Comparison of ENCODE assay signal across 8 cellular contexts in genomic region chr3:16264708-16265454, GRCh38. TPM values are rescaled to one million over a fixed set of nuclear protein-coding genes. Genes with fewer than 3 reads are reported as not detected.
DNase-seq lines count a peak whose midpoint lies in the region; ATAC-seq, FAIRE-seq and TF ChIP-seq lines count a peak whose summit lies in the region.

Gene DPH3, minus strand, starts transcription at chr3:16264943. Its CDS starts 67 bp downstream, at chr3:16264876.
Gene OXNAD1, plus strand, starts transcription at chr3:16265212. Its CDS starts 5,741 bp downstream, at chr3:16270953.

- ATAC-seq in GM18520 (IDR thresholded peaks at IDR 0.05; ENCODE audit: unreplicated experiment): peak; percentile 98
- ATAC-seq in HG03064 (IDR thresholded peaks at IDR 0.05; ENCODE audit: low read depth, unreplicated experiment): peak; percentile 99
- peak; percentile 99 for ATAC-seq in body of pancreas

- DNase-seq in 8988T (peak; percentile 74), NCI-H2107 treated with DMSO at 0.1 percent for 48 hours (lab: John Stamatoyannopoulos, UW; ENCODE audit: unreplicated experiment) (peak; percentile 80), body of pancreas (peak; percentile 100), iPS DF 4.7 (ENCODE audit: extremely low read depth, low spot score) (peak; percentile 93), sigmoid colon (peak; percentile 100)

- H3K36me3 ChIP-seq in body of pancreas (replicated peaks in 1 of 2; ENCODE audit: insufficient read depth in 1 of 2, low read depth in 2 of 2) (peaks cover 0 to 5% of the 10 kb centered on the region in 2 donors), sigmoid colon (peaks cover 0 to 16% (median 3%) of the 10 kb centered on the region in 4 donors)

- TF ChIP-seq POLR2A in body of pancreas (IDR thresholded peaks at IDR 0.05) (peak; percentile 66 to 95 (median 90)), sigmoid colon (IDR thresholded peaks at IDR 0.05) (peak; percentile 59 to 60)

- intact Hi-C loops in body of pancreas (cut with DNase I) (no loop called here), sigmoid colon (cut with DNase I) (loop anchor here (10.0 kb wide), 1 partner anchor 660 kb away; the partner anchor contains the start of genes BTD and HACL1)

- TF ChIP-seq CTCF in body of pancreas (IDR thresholded peaks at IDR 0.05): peak in 4 of 7 experiments; percentile 21 to 57 (median 43)
- TF ChIP-seq CTCF in sigmoid colon (IDR thresholded peaks at IDR 0.05): peak in 3 of 4 experiments; percentile 21 to 44 (median 22)

- H3K9me3 ChIP-seq in body of pancreas (no peaks in the 10 kb centered on the region), sigmoid colon (no peaks in the 10 kb centered on the region)

- peaks cover 33% of the 10 kb centered on the region for H3K4me1 ChIP-seq in body of pancreas
- H3K4me1 ChIP-seq in sigmoid colon: peaks cover 0 to 50% (median 25%) of the 10 kb centered on the region in 4 donors

- H3K27me3 ChIP-seq in body of pancreas (no peaks in the 10 kb centered on the region), sigmoid colon (no peaks in the 10 kb centered on the region)

- TF ChIP-seq EP300 in sigmoid colon (IDR thresholded peaks at IDR 0.05): peak in 1 of 4 donors; percentile 85

- WGBS in body of pancreas, 2 donors: 0% methylated on average over 23 to 61 of the region's 61 CpGs
- 0% methylated on average over 61 of the region's 61 CpGs for WGBS in sigmoid colon, 2 donors

- H3K4me3 ChIP-seq in body of pancreas (peak within 1 kb of the TSS; percentile 71 to 77), sigmoid colon (peak within 1 kb of the TSS; percentile 60 to 85 (median 77))

- H3K27ac ChIP-seq in body of pancreas: peak within 1 kb of the TSS; percentile 87 to 98 (median 96)
- peak within 1 kb of the TSS; percentile 90 to 94 (median 92) for H3K27ac ChIP-seq in sigmoid colon

- peak; percentile 94 for FAIRE-seq in TTC549 (lab: Jason Lieb, UNC)

RNA-seq across cellular contexts. Expression of gene DPH3, which starts in this region (rescaled TPM):
- total RNA-seq in body of pancreas (1 to 10 TPM; 4.9 TPM), sigmoid colon (10 to 100 TPM; 23.7 to 28.8 (median 25.7) TPM)
- 10 to 100 TPM; 14.6 to 30.1 (median 23.4) TPM for polyA plus RNA-seq in sigmoid colon

RNA-seq across cellular contexts. Expression of gene OXNAD1, which starts in this region (rescaled TPM):
- 10 to 100 TPM; 13.5 to 18.8 TPM for total RNA-seq in body of pancreas
- 10 to 100 TPM; 11.3 to 17.5 (median 12.2) TPM for total RNA-seq in sigmoid colon
- polyA plus RNA-seq in sigmoid colon: 10 to 100 TPM; 14.4 to 23.1 (median 18.2) TPM

Comparison
In these comparisons a context has a peak if more than half of its experiments do, and no peak if none do; other contexts are left out.
1. Peak in every context shown above with its lines: DNase-seq, ATAC-seq, H3K4me3 ChIP-seq and H3K27ac ChIP-seq.
2. RNA of gene DPH3 (total RNA-seq): 23.7 to 28.8 TPM in sigmoid colon; 4.9 TPM in body of pancreas; every median in the first group is over 4 times any median in the second.